8 cellular contexts compared by ENCODE assay signal in the genomic region with DNA sequence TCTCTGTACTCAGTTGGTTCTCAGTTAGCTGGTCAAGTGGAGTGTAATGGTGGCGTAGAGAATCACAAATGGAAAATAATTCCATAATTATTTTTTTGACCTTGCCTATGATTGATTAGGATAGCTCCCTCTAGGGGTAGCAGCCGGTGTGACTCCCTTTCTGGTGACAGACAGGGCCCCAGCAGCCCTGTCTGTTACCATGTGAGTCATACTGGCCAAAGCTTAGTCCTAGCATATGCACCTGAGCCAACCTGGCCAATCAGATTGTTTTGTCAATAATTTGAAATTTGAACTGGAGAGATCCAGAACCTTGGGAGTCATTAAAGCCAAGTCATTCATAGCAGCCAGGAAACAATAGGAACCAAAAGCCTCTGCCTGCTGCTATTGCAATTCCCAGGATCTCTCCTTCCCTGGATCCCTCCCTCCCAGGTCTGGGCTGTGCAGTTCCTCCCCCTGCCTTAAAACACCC. TPM values are rescaled to one million over a fixed set of nuclear protein-coding genes. Genes with fewer than 3 reads are reported as not detected.
DNase-seq lines count a peak whose midpoint lies in the region; ATAC-seq and TF ChIP-seq lines count a peak whose summit lies in the region.

No MANE protein-coding gene starts in this region.

- no peaks in the 10 kb centered on the region for H3K9me3 ChIP-seq in right atrium auricular region

- TF ChIP-seq CTCF in right atrium auricular region (IDR thresholded peaks at IDR 0.05) = peak; percentile 29 to 81

- H3K36me3 ChIP-seq in right atrium auricular region = peaks cover 36% of the 10 kb centered on the region

- peaks cover 0 to 42% of the 10 kb centered on the region in 2 donors for H3K4me1 ChIP-seq in right atrium auricular region

- H3K27me3 ChIP-seq in right atrium auricular region = no peaks in the 10 kb centered on the region

- H3K4me3 ChIP-seq in right atrium auricular region = no peak overlapping the region
- no peak overlapping the region for H3K4me3 ChIP-seq in skeletal muscle cell (ENCODE audit: low read depth, low read length)

- H3K27ac ChIP-seq in right atrium auricular region = peak overlapping the region in 1 of 2 donors; percentile 65

- DNase-seq in Caki2 (ENCODE audit: low read depth) (peak; percentile 91), HCEC 1CT (peak; percentile 79), NCI-H1694 treated with DMSO at 0.1 percent for 48 hours (lab: John Stamatoyannopoulos, UW) (peak; percentile 38), T-helper 22 cell (ENCODE audit: low read depth) (peak; percentile 50), amygdala (lab: John Stamatoyannopoulos, UW) (peak in 33 of 56 donors; percentile 2 to 73 (median 20)), right atrium auricular region (ENCODE audit: low spot score) (peak; percentile 83), skeletal muscle cell (ENCODE audit: low read depth) (peak; percentile 42)

- in situ Hi-C loops in Caki2 (cut with HindIII; ENCODE audit: low pct_unique_long_range_greater_than_20kb, low sequenced_read_pairs) = no loop called here

- ATAC-seq in HG02571 (IDR thresholded peaks at IDR 0.05; ENCODE audit: unreplicated experiment) = no peak

RNA-seq across cellular contexts. Expression of a gene that starts 5.6 kb away (rescaled TPM):
- total RNA-seq in Caki2 (2014; rRNA removed; shearing (Covaris generic); ENCODE audit: low replicate concordance) = 77.0 and 96.8 TPM in 2 replicates
- 10 to 100 TPM; 28.4 to 35.4 TPM for total RNA-seq in right atrium auricular region

RNA-seq across cellular contexts. Expression of a gene that starts 10.7 kb away (rescaled TPM):
- total RNA-seq in Caki2 (2014; rRNA removed; shearing (Covaris generic); ENCODE audit: low replicate concordance) = not detected in 2 replicates
- 1 to 10 TPM; 1.2 to 6.5 TPM for total RNA-seq in right atrium auricular region

RNA-seq across cellular contexts. Expression of a gene that starts 23.9 kb away (rescaled TPM):
- total RNA-seq in Caki2 (2014; rRNA removed; shearing (Covaris generic); ENCODE audit: low replicate concordance) = 89.8 and 102 TPM in 2 replicates
- total RNA-seq in right atrium auricular region = 10 to 100 TPM; 37.9 to 45.4 TPM

RNA-seq across cellular contexts. Expression of a gene that starts 50.9 kb away (rescaled TPM):
- total RNA-seq in Caki2 (2014; rRNA removed; shearing (Covaris generic); ENCODE audit: low replicate concordance) = 0.03 TPM in 1 of 2 replicates, not detected in the other
- total RNA-seq in right atrium auricular region = 10 to 100 TPM; 11.7 to 12.8 TPM

Comparison
In these comparisons a context has a peak if more than half of its experiments do, and no peak if none do; other contexts are left out.
1. DNase-seq: peak in every context shown above with its lines; median percentile 91 in Caki2; 83 in right atrium auricular region; 79 in HCEC 1CT; 50 in T-helper 22 cell; 42 in skeletal muscle cell; 38 in NCI-H1694 treated with DMSO at 0.1 percent for 48 hours; 20 in amygdala.